15 cellular contexts compared by ENCODE assay signal in the genomic region with DNA sequence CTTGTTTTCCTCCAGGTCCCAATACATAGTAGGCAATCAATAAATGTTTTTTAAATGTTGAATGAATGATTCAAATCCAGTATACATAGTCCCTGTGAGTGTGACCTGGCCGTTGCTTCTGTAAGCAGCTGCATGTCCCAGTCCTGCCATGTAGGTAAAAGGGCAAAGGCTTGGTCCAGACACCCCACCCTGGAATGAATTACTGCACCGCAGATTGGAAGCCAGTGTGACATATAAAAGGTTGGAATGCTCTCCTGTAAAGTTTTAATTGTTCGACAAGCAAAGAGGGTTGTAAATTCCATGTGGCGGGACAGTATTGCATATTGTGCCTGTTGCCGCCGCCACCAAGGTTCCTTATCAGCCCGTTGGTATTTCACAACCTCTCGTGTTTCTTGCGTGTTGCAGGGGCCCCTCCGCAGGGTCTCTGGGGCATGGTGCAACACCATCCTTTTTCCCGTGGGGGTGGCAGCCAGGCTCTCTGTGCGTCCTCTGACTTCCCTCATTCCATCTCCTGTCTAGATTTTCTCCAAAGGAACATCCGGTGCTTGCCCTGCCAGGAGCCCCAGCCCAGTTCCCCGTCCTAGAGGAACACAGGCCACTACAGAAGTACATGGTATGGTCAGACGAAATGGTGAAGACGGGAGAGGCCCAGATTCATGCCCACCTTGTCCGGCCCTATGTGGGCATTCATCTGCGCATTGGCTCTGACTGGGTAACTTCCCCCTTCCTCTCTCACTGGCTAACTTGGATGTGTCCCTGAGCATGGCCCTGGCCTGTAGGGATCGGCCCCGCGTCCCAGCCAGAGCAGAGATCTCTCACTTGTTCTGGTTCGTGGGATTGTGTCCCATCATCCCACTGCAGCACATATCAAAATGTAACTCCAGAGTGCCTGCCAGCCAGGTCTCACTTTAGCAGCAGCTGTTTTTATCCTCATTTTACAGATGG. TPM values are rescaled to one million over a fixed set of nuclear protein-coding genes. Genes with fewer than 3 reads are reported as not detected.
A peak's percentile ranks its signal among the peaks of the same experiment; 100 is the strongest.
DNase-seq lines count a peak whose midpoint lies in the region; ATAC-seq and TF ChIP-seq lines count a peak whose summit lies in the region.
"Had no signal": no experiment of that assay in that cellular context is flagged by ENCODE, and none has a peak within 500 bp of the region (broad histone marks: within the 10 kb centered on the region; RNA-seq: fewer than 3 reads in every experiment).

No MANE protein-coding gene starts in this region.

- 82% methylated on average over 22 of the region's 22 CpGs for WGBS in mesenchymal stem cell

- H4K91ac ChIP-seq in mesenchymal stem cell (ENCODE audit: low read length): no peak overlapping the region

- H3K27ac Mint-ChIP-seq in activated naive CD8-positive, alpha-beta T cell: peak overlapping the region; percentile 46
- H3K27ac Mint-ChIP-seq in activated naive CD8-positive, alpha-beta T cell treated with anti-CD3 and anti-CD28 coated beads for 36 hours: no peak overlapping the region

- no peak for DNase-seq in activated naive CD8-positive, alpha-beta T cell treated with anti-CD3 and anti-CD28 coated beads for 36 hours
- DNase-seq in adipocyte (ENCODE audit: low read depth): no peak
- peak; percentile 43 for DNase-seq in mesenchymal stem cell
- DNase-seq in upper lobe of right lung: peak; percentile 68
- no peak for DNase-seq in MM.1S
- DNase-seq: activated CD4-positive, alpha-beta T cell treated with anti-CD3 and anti-CD28 coated beads, Interleukin-2, amount 50 U/mL, for 4 hours; EL; Karpas-422; NCI-H446 treated with DMSO at 0.1 percent for 48 hours; SJCRH30 had no signal

- H2AK5ac ChIP-seq in mesenchymal stem cell (ENCODE audit: low read length, severe bottlenecking): no peak overlapping the region

- H3K9ac ChIP-seq in adipocyte (ENCODE audit: low read length) (peak overlapping the region; percentile 63), mesenchymal stem cell (ENCODE audit: low read length) (no peak overlapping the region), MM.1S (ENCODE audit: low read length) (no peak overlapping the region)

- no peaks in the 10 kb centered on the region for H3K9me2 ChIP-seq in MM.1S (replicated peaks; ENCODE audit: insufficient read depth, low read length)

- no peak overlapping the region for H2BK12ac ChIP-seq in mesenchymal stem cell (ENCODE audit: low read length in 2 of 2)

- H2AFZ ChIP-seq in mesenchymal stem cell (ENCODE audit: low read depth, low read length): no peak overlapping the region
- H2AFZ ChIP-seq in MM.1S (ENCODE audit: low read length): no peak overlapping the region

- H4K20me1 ChIP-seq in MM.1S (ENCODE audit: insufficient read depth, low read length): no peaks in the 10 kb centered on the region

- H3K36me3 Mint-ChIP-seq in activated naive CD8-positive, alpha-beta T cell: peaks cover 19% of the 10 kb centered on the region
- peaks cover 57% of the 10 kb centered on the region for H3K36me3 Mint-ChIP-seq in activated naive CD8-positive, alpha-beta T cell treated with anti-CD3 and anti-CD28 coated beads for 36 hours

- no peaks in the 10 kb centered on the region for H3K9me3 Mint-ChIP-seq in activated naive CD8-positive, alpha-beta T cell (ENCODE audit: low read depth)
- H3K9me3 Mint-ChIP-seq in activated naive CD8-positive, alpha-beta T cell treated with anti-CD3 and anti-CD28 coated beads for 36 hours: no peaks in the 10 kb centered on the region

- H3K36me3 ChIP-seq in adipocyte (ENCODE audit: control insufficient read depth, insufficient read depth, low read length, severe bottlenecking): peaks cover 58% of the 10 kb centered on the region
- peaks cover 54 to 82% of the 10 kb centered on the region in 2 experiments for H3K36me3 ChIP-seq in mesenchymal stem cell (ENCODE audit: control insufficient read depth in 1 of 2, insufficient read depth in 2 of 2, low read depth in 1 of 2, low read length in 2 of 2)
- peaks cover 47% of the 10 kb centered on the region for H3K36me3 ChIP-seq in upper lobe of right lung
- H3K36me3 ChIP-seq in MM.1S (replicated peaks; ENCODE audit: insufficient read depth, low read length): no peaks in the 10 kb centered on the region; the same call in 1 of the 2 replicates

- H3K27ac ChIP-seq in mesenchymal stem cell (ENCODE audit: low read length, poor library complexity, severe bottlenecking): no peak overlapping the region
- peak overlapping the region; percentile 68 for H3K27ac ChIP-seq in upper lobe of right lung
- no peak overlapping the region for H3K27ac ChIP-seq in MM.1S (ENCODE audit: low read length)
- H3K27ac ChIP-seq: ascending aorta, SJCRH30, vagina had no signal

- no peaks in the 10 kb centered on the region for H3K79me2 ChIP-seq in MM.1S (ENCODE audit: low read length)

- H2BK5ac ChIP-seq in mesenchymal stem cell (ENCODE audit: low read depth, low read length, poor library complexity, severe bottlenecking): no peak overlapping the region

- H3K4me1 ChIP-seq in adipocyte (ENCODE audit: control insufficient read depth, insufficient read depth, low read length): peaks cover 25% of the 10 kb centered on the region
- no peaks in the 10 kb centered on the region for H3K4me1 ChIP-seq in mesenchymal stem cell (ENCODE audit: control insufficient read depth, insufficient read depth, low read depth, low read length)
- peaks cover 23% of the 10 kb centered on the region for H3K4me1 ChIP-seq in upper lobe of right lung
- H3K4me1 ChIP-seq in MM.1S (ENCODE audit: low read length): peaks cover 13% of the 10 kb centered on the region
- H3K4me1 ChIP-seq: ascending aorta, SJCRH30 had no signal

- no peak overlapping the region for H3K14ac ChIP-seq in mesenchymal stem cell (ENCODE audit: low read length in 2 of 2)

- H3K4me2 ChIP-seq in mesenchymal stem cell (ENCODE audit: low read length, poor library complexity, severe bottlenecking): no peak overlapping the region
- no peak overlapping the region for H3K4me2 ChIP-seq in MM.1S (ENCODE audit: low read depth, low read length)

- peaks cover 20% of the 10 kb centered on the region for H3K79me1 ChIP-seq in mesenchymal stem cell (replicated peaks; ENCODE audit: low read length, poor library complexity, severe bottlenecking)

- no peak overlapping the region for H3K18ac ChIP-seq in mesenchymal stem cell (ENCODE audit: low read depth in 1 of 2, low read length in 2 of 2)

- peak overlapping the region; percentile 35 for H3K4me3 ChIP-seq in adipocyte (ENCODE audit: low read length)
- H3K4me3 ChIP-seq in mesenchymal stem cell (ENCODE audit: insufficient read depth in 1 of 2, low read depth in 1 of 2, low read length in 2 of 2): no peak overlapping the region
- H3K4me3 ChIP-seq in upper lobe of right lung: no peak overlapping the region
- no peak overlapping the region for H3K4me3 ChIP-seq in MM.1S (ENCODE audit: low read length)
- H3K4me3 ChIP-seq: ascending aorta, SJCRH30, vagina had no signal

- H4K8ac ChIP-seq in mesenchymal stem cell (ENCODE audit: low read length): no peak overlapping the region

- H3K9me3 ChIP-seq in adipocyte (ENCODE audit: control insufficient read depth, low read length) (no peaks in the 10 kb centered on the region), mesenchymal stem cell (ENCODE audit: control insufficient read depth, low read length) (no peaks in the 10 kb centered on the region), upper lobe of right lung (no peaks in the 10 kb centered on the region), MM.1S (replicated peaks; ENCODE audit: insufficient read depth, low read length) (no peaks in the 10 kb centered on the region)
- H3K9me3 ChIP-seq: ascending aorta, SJCRH30, vagina had no signal

- peaks cover 28% of the 10 kb centered on the region for H3K4me1 Mint-ChIP-seq in activated naive CD8-positive, alpha-beta T cell (ENCODE audit: low read depth)
- peaks cover 26% of the 10 kb centered on the region for H3K4me1 Mint-ChIP-seq in activated naive CD8-positive, alpha-beta T cell treated with anti-CD3 and anti-CD28 coated beads for 36 hours

- H3K4me3 Mint-ChIP-seq in activated naive CD8-positive, alpha-beta T cell: no peak overlapping the region
- H3K4me3 Mint-ChIP-seq in activated naive CD8-positive, alpha-beta T cell treated with anti-CD3 and anti-CD28 coated beads for 36 hours: no peak overlapping the region

- no peak overlapping the region for H2BK15ac ChIP-seq in mesenchymal stem cell (ENCODE audit: low read depth, poor library complexity, severe bottlenecking)

- H3K23ac ChIP-seq in mesenchymal stem cell (ENCODE audit: low read length in 2 of 2): no peak overlapping the region

- no peak overlapping the region for H2BK120ac ChIP-seq in mesenchymal stem cell (ENCODE audit: low read depth, low read length)

- no peaks in the 10 kb centered on the region for H3K27me3 Mint-ChIP-seq in activated naive CD8-positive, alpha-beta T cell
- no peaks in the 10 kb centered on the region for H3K27me3 Mint-ChIP-seq in activated naive CD8-positive, alpha-beta T cell treated with anti-CD3 and anti-CD28 coated beads for 36 hours

- peaks cover 15% of the 10 kb centered on the region for H3F3A ChIP-seq in MM.1S (ENCODE audit: insufficient read depth, low read length)

- no peak for TF ChIP-seq CTCF in upper lobe of right lung (IDR thresholded peaks at IDR 0.05)
- no peak for TF ChIP-seq CTCF in MM.1S (IDR thresholded peaks at IDR 0.05; ENCODE audit: low read length)

- H3K27me3 ChIP-seq in adipocyte (replicated peaks; ENCODE audit: control insufficient read depth, insufficient read depth, low read length): no peaks in the 10 kb centered on the region
- no peaks in the 10 kb centered on the region for H3K27me3 ChIP-seq in mesenchymal stem cell (ENCODE audit: control insufficient read depth in 1 of 2, insufficient read depth in 1 of 2, low read length in 2 of 2)
- H3K27me3 ChIP-seq in upper lobe of right lung: no peaks in the 10 kb centered on the region
- H3K27me3 ChIP-seq in MM.1S (replicated peaks; ENCODE audit: insufficient read depth, low read length): no peaks in the 10 kb centered on the region
- H3K27me3 ChIP-seq: ascending aorta, SJCRH30, vagina had no signal

- H3K4ac ChIP-seq in mesenchymal stem cell (ENCODE audit: low read depth in 1 of 2, low read length in 2 of 2): no peak overlapping the region

- intact Hi-C loops in upper lobe of right lung (cut with DNase I): no loop called here

- ATAC-seq in upper lobe of right lung (peak; percentile 78), GM21723 (IDR thresholded peaks at IDR 0.05; ENCODE audit: unreplicated experiment) (no peak), GM19035 (IDR thresholded peaks at IDR 0.05; ENCODE audit: unreplicated experiment) (no peak)

RNA-seq across cellular contexts. Expression of a gene that starts 20.3 kb away (rescaled TPM):
- total RNA-seq in activated naive CD8-positive, alpha-beta T cell treated with anti-CD3 and anti-CD28 coated beads for 36 hours: 10 to 100 TPM; 64.0 to 65.7 TPM
- 59.1 TPM for polyA plus RNA-seq in mesenchymal stem cell (2013, experiment 1 of 2)
- 60.0 TPM for polyA plus RNA-seq in mesenchymal stem cell (2013, experiment 2 of 2)
- total RNA-seq in upper lobe of right lung: 31.5 TPM

RNA-seq across cellular contexts. Expression of a gene that starts 20.5 kb away (rescaled TPM):
- total RNA-seq in activated naive CD8-positive, alpha-beta T cell treated with anti-CD3 and anti-CD28 coated beads for 36 hours: 10 to 100 TPM; 86.9 to 87.2 TPM
- polyA plus RNA-seq in mesenchymal stem cell (2013, experiment 1 of 2): 16.6 TPM
- polyA plus RNA-seq in mesenchymal stem cell (2013, experiment 2 of 2): 16.8 TPM
- total RNA-seq in upper lobe of right lung: 15.9 TPM

RNA-seq across cellular contexts. Expression of a gene that starts 49.4 kb away (rescaled TPM):
- 10 to 100 TPM; 36.2 to 36.5 TPM for total RNA-seq in activated naive CD8-positive, alpha-beta T cell treated with anti-CD3 and anti-CD28 coated beads for 36 hours
- polyA plus RNA-seq in mesenchymal stem cell (2013, experiment 1 of 2): 34.9 TPM
- 34.4 TPM for polyA plus RNA-seq in mesenchymal stem cell (2013, experiment 2 of 2)
- total RNA-seq in upper lobe of right lung: 29.0 TPM

Comparison
In these comparisons a context has a peak if more than half of its experiments do, and no peak if none do; other contexts are left out.
1. DNase-seq: peak in mesenchymal stem cell (single experiment) and upper lobe of right lung (single experiment); none in activated naive CD8-positive, alpha-beta T cell treated with anti-CD3 and anti-CD28 coated beads for 36 hours (single experiment), adipocyte (single experiment) and MM.1S (single experiment).